27 cellular contexts compared by ENCODE assay signal in the genomic region with DNA sequence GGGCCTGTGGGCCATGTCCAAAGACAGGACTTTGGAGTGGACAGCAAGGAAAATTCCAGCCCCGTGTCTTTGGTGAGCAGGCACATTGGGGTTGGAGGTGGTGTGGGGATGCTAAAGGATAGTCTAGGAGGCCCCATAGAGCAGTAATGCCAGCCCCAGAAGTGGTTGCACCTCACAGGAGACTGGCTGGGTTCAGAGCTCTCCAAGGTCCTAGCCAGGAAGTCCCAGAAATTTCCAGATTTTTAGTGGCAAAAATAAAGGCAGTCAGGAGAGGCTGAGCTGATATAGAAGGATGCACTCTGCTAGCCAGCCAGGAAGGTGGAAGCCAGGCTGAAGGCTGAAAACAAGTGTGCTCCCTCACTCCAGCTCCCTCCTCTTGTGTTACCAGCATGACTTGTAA.
"Had no signal": no experiment of that assay in that cellular context is flagged by ENCODE, and none has a peak within 500 bp of the region (broad histone marks: within the 10 kb centered on the region; RNA-seq: fewer than 3 reads in every experiment).

No MANE protein-coding gene starts in this region.

- H3K4me1 ChIP-seq: left ventricle myocardium inferior, right atrium auricular region, right lobe of liver, suprapubic skin, tibial artery, upper lobe of right lung had no signal

- H3K36me3 Mint-ChIP-seq: immature natural killer cell; naive thymus-derived CD4-positive, alpha-beta T cell; natural killer cell treated with Interleukin-12 subunit alpha and Interleukin-12 subunit beta and Interleukin-15 and Interleukin-18, amount 100 ng/mL, for 72 hours; stimulated activated memory B cell treated with anti-CD40 and anti-IgM and Interleukin-4, amounts not matched to agents 10 μg/mL and 1 μg/mL and 100 μg/mL, for 72 hours had no signal

- ATAC-seq: left colon; mucosa of descending colon; naive thymus-derived CD4-positive, alpha-beta T cell; natural killer cell treated with Interleukin-12 subunit alpha and Interleukin-12 subunit beta and Interleukin-15 and Interleukin-18, amount 100 ng/mL, for 72 hours; right lobe of liver; stimulated activated memory B cell treated with anti-CD40 and anti-IgM and Interleukin-4, amounts not matched to agents 10 μg/mL and 1 μg/mL and 100 μg/mL, for 72 hours; stimulated activated naive CD8-positive, alpha-beta T cell treated with anti-CD3 and anti-CD28 coated beads, Interleukin-15, Interleukin-2, amounts not matched to agents 100 U/mL and 50 U/mL, for 24 hours; upper lobe of right lung had no signal

- H3K9me3 ChIP-seq: left ventricle myocardium inferior, mucosa of descending colon, ovary, right atrium auricular region, right lobe of liver, suprapubic skin, thoracic aorta, tibial artery, upper lobe of right lung had no signal

- DNase-seq: hypothalamus; immature natural killer cell; kidney; left colon; left ventricle myocardium inferior; mesendoderm; midbrain; mucosa of descending colon; naive thymus-derived CD4-positive, alpha-beta T cell; ovary; right lobe of liver; stimulated activated CD4-positive, alpha-beta T cell treated with anti-CD3 and anti-CD28 coated beads, Interleukin-1b, Interleukin-23, amount 100 ng/mL, for 48 hours; stimulated activated CD4-positive, alpha-beta T cell treated with anti-CD3 and anti-CD28 coated beads, Interleukin-2, amount 100 ng/mL, for 48 hours; stimulated activated CD4-positive, alpha-beta T cell treated with anti-CD3 and anti-CD28 coated beads, Interleukin-4, amount 100 ng/mL, for 4 hours; stimulated activated CD8-positive, alpha-beta memory T cell treated with anti-CD3 and anti-CD28 coated beads, Interleukin-4, amount 100 ng/mL, for 48 hours; stimulated activated naive CD8-positive, alpha-beta T cell treated with anti-CD3 and anti-CD28 coated beads, Interleukin-15, Interleukin-2, amounts not matched to agents 100 U/mL and 50 U/mL, for 24 hours; tibial artery; trophoblast cell; upper lobe of right lung had no signal

- H3K4me3 Mint-ChIP-seq: immature natural killer cell; naive thymus-derived CD4-positive, alpha-beta T cell; natural killer cell treated with Interleukin-12 subunit alpha and Interleukin-12 subunit beta and Interleukin-15 and Interleukin-18, amount 100 ng/mL, for 72 hours; stimulated activated memory B cell treated with anti-CD40 and anti-IgM and Interleukin-4, amounts not matched to agents 10 μg/mL and 1 μg/mL and 100 μg/mL, for 72 hours had no signal

- H3K4me3 ChIP-seq: left ventricle myocardium inferior, lung, mucosa of descending colon, ovary, right atrium auricular region, right lobe of liver, smooth muscle cell, suprapubic skin, thoracic aorta, tibial artery, upper lobe of right lung had no signal

- H3K36me3 ChIP-seq: left ventricle myocardium inferior, ovary, right atrium auricular region, right lobe of liver, suprapubic skin, thoracic aorta, tibial artery, upper lobe of right lung had no signal

- H3K27ac ChIP-seq: left ventricle myocardium inferior, ovary, right atrium auricular region, right lobe of liver, suprapubic skin, thoracic aorta, tibial artery, upper lobe of right lung had no signal

- H3K27me3 ChIP-seq: ovary, right atrium auricular region, right lobe of liver, suprapubic skin, tibial artery, upper lobe of right lung had no signal

- H3K4me2 ChIP-seq: smooth muscle cell had no signal

- H3K4me1 Mint-ChIP-seq: immature natural killer cell; naive thymus-derived CD4-positive, alpha-beta T cell; stimulated activated memory B cell treated with anti-CD40 and anti-IgM and Interleukin-4, amounts not matched to agents 10 μg/mL and 1 μg/mL and 100 μg/mL, for 72 hours had no signal

- H3K9me3 Mint-ChIP-seq: immature natural killer cell; natural killer cell treated with Interleukin-12 subunit alpha and Interleukin-12 subunit beta and Interleukin-15 and Interleukin-18, amount 100 ng/mL, for 72 hours; stimulated activated memory B cell treated with anti-CD40 and anti-IgM and Interleukin-4, amounts not matched to agents 10 μg/mL and 1 μg/mL and 100 μg/mL, for 72 hours had no signal

- H3K27ac Mint-ChIP-seq: immature natural killer cell; naive thymus-derived CD4-positive, alpha-beta T cell; natural killer cell treated with Interleukin-12 subunit alpha and Interleukin-12 subunit beta and Interleukin-15 and Interleukin-18, amount 100 ng/mL, for 72 hours; progenitor cell of endocrine pancreas; stimulated activated memory B cell treated with anti-CD40 and anti-IgM and Interleukin-4, amounts not matched to agents 10 μg/mL and 1 μg/mL and 100 μg/mL, for 72 hours had no signal
